Comparison of ENCODE assay signal across 2 cellular contexts in the genomic region with DNA sequence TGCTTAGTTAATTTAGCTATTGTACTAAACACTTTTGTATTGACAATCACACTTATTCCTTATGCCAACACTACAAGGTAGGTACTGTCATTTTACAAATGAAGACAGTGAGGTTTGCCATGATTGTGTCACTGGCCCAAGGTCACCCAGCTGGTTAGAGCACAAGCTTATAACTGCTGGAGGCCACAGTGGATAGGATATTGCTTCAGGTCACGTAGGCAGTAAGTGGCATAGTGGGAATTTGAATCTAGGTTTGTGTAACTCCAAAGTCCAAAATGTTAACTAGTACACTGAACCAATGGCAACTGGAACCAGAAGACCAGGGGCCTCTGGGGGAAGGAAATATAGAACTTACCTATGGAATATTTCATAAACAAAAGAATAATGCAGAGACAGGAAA.
TF ChIP-seq lines count a peak whose summit lies in the region.

No MANE protein-coding gene starts in this region.

TF ChIP-seq in GM23338, 12 proteins besides CTCF, POLR2A, EP300 and RAD21 (continued from another document):
- TF ChIP-seq, protein P1, sequence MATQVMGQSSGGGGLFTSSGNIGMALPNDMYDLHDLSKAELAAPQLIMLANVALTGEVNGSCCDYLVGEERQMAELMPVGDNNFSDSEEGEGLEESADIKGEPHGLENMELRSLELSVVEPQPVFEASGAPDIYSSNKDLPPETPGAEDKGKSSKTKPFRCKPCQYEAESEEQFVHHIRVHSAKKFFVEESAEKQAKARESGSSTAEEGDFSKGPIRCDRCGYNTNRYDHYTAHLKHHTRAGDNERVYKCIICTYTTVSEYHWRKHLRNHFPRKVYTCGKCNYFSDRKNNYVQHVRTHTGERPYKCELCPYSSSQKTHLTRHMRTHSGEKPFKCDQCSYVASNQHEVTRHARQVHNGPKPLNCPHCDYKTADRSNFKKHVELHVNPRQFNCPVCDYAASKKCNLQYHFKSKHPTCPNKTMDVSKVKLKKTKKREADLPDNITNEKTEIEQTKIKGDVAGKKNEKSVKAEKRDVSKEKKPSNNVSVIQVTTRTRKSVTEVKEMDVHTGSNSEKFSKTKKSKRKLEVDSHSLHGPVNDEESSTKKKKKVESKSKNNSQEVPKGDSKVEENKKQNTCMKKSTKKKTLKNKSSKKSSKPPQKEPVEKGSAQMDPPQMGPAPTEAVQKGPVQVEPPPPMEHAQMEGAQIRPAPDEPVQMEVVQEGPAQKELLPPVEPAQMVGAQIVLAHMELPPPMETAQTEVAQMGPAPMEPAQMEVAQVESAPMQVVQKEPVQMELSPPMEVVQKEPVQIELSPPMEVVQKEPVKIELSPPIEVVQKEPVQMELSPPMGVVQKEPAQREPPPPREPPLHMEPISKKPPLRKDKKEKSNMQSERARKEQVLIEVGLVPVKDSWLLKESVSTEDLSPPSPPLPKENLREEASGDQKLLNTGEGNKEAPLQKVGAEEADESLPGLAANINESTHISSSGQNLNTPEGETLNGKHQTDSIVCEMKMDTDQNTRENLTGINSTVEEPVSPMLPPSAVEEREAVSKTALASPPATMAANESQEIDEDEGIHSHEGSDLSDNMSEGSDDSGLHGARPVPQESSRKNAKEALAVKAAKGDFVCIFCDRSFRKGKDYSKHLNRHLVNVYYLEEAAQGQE (IDR thresholded peaks at IDR 0.05; ENCODE audit: unreplicated experiment): no peak
- TF ChIP-seq CREB1 (CRISPR knock-in tag; IDR thresholded peaks at IDR 0.05; ENCODE audit: low read depth) (no peak), ZNF331 (CRISPR knock-in tag; IDR thresholded peaks at IDR 0.05; ENCODE audit: low read depth) (no peak)
- TF ChIP-seq, protein P2, sequence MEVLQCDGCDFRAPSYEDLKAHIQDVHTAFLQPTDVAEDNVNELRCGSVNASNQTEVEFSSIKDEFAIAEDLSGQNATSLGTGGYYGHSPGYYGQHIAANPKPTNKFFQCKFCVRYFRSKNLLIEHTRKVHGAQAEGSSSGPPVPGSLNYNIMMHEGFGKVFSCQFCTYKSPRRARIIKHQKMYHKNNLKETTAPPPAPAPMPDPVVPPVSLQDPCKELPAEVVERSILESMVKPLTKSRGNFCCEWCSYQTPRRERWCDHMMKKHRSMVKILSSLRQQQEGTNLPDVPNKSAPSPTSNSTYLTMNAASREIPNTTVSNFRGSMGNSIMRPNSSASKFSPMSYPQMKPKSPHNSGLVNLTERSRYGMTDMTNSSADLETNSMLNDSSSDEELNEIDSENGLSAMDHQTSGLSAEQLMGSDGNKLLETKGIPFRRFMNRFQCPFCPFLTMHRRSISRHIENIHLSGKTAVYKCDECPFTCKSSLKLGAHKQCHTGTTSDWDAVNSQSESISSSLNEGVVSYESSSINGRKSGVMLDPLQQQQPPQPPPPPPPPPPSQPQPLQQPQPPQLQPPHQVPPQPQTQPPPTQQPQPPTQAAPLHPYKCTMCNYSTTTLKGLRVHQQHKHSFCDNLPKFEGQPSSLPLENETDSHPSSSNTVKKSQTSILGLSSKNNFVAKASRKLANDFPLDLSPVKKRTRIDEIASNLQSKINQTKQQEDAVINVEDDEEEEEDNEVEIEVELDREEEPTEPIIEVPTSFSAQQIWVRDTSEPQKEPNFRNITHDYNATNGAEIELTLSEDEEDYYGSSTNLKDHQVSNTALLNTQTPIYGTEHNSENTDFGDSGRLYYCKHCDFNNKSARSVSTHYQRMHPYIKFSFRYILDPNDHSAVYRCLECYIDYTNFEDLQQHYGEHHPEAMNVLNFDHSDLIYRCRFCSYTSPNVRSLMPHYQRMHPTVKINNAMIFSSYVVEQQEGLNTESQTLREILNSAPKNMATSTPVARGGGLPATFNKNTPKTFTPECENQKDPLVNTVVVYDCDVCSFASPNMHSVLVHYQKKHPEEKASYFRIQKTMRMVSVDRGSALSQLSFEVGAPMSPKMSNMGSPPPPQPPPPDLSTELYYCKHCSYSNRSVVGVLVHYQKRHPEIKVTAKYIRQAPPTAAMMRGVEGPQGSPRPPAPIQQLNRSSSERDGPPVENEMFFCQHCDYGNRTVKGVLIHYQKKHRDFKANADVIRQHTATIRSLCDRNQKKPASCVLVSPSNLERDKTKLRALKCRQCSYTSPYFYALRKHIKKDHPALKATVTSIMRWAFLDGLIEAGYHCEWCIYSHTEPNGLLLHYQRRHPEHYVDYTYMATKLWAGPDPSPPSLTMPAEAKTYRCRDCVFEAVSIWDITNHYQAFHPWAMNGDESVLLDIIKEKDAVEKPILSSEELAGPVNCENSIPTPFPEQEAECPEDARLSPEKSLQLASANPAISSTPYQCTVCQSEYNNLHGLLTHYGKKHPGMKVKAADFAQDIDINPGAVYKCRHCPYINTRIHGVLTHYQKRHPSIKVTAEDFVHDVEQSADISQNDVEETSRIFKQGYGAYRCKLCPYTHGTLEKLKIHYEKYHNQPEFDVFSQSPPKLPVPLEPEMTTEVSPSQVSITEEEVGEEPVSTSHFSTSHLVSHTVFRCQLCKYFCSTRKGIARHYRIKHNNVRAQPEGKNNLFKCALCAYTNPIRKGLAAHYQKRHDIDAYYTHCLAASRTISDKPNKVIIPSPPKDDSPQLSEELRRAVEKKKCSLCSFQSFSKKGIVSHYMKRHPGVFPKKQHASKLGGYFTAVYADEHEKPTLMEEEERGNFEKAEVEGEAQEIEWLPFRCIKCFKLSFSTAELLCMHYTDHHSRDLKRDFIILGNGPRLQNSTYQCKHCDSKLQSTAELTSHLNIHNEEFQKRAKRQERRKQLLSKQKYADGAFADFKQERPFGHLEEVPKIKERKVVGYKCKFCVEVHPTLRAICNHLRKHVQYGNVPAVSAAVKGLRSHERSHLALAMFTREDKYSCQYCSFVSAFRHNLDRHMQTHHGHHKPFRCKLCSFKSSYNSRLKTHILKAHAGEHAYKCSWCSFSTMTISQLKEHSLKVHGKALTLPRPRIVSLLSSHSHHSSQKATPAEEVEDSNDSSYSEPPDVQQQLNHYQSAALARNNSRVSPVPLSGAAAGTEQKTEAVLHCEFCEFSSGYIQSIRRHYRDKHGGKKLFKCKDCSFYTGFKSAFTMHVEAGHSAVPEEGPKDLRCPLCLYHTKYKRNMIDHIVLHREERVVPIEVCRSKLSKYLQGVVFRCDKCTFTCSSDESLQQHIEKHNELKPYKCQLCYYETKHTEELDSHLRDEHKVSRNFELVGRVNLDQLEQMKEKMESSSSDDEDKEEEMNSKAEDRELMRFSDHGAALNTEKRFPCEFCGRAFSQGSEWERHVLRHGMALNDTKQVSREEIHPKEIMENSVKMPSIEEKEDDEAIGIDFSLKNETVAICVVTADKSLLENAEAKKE (CRISPR knock-in tag; IDR thresholded peaks at IDR 0.05): no peak

TF ChIP-seq in HepG2, 621 proteins besides CTCF, POLR2A, EP300 and RAD21 (continued from another document and continues in another):
- TF ChIP-seq, protein P3, sequence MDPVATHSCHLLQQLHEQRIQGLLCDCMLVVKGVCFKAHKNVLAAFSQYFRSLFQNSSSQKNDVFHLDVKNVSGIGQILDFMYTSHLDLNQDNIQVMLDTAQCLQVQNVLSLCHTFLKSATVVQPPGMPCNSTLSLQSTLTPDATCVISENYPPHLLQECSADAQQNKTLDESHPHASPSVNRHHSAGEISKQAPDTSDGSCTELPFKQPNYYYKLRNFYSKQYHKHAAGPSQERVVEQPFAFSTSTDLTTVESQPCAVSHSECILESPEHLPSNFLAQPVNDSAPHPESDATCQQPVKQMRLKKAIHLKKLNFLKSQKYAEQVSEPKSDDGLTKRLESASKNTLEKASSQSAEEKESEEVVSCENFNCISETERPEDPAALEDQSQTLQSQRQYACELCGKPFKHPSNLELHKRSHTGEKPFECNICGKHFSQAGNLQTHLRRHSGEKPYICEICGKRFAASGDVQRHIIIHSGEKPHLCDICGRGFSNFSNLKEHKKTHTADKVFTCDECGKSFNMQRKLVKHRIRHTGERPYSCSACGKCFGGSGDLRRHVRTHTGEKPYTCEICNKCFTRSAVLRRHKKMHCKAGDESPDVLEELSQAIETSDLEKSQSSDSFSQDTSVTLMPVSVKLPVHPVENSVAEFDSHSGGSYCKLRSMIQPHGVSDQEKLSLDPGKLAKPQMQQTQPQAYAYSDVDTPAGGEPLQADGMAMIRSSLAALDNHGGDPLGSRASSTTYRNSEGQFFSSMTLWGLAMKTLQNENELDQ (CRISPR knock-in tag; IDR thresholded peaks at IDR 0.05; ENCODE audit: borderline replicate concordance): no peak
- peak; percentile 89 for TF ChIP-seq POGZ (CRISPR knock-in tag; IDR thresholded peaks at IDR 0.05)
- TF ChIP-seq, protein P4, sequence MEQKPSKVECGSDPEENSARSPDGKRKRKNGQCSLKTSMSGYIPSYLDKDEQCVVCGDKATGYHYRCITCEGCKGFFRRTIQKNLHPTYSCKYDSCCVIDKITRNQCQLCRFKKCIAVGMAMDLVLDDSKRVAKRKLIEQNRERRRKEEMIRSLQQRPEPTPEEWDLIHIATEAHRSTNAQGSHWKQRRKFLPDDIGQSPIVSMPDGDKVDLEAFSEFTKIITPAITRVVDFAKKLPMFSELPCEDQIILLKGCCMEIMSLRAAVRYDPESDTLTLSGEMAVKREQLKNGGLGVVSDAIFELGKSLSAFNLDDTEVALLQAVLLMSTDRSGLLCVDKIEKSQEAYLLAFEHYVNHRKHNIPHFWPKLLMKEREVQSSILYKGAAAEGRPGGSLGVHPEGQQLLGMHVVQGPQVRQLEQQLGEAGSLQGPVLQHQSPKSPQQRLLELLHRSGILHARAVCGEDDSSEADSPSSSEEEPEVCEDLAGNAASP (CRISPR knock-in tag; IDR thresholded peaks at IDR 0.05; ENCODE audit: borderline replicate concordance): no peak
- TF ChIP-seq, protein P5, sequence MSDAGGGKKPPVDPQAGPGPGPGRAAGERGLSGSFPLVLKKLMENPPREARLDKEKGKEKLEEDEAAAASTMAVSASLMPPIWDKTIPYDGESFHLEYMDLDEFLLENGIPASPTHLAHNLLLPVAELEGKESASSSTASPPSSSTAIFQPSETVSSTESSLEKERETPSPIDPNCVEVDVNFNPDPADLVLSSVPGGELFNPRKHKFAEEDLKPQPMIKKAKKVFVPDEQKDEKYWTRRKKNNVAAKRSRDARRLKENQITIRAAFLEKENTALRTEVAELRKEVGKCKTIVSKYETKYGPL (CRISPR knock-in tag; IDR thresholded peaks at IDR 0.05): no peak
- peak; percentile 65 for TF ChIP-seq PHF21A (CRISPR knock-in tag; IDR thresholded peaks at IDR 0.05)
- peak; percentile 65; the same call in 1 of the 2 replicates for TF ChIP-seq RXRB (CRISPR knock-in tag; IDR thresholded peaks at IDR 0.05; ENCODE audit: borderline replicate concordance)
- no peak for TF ChIP-seq ZNF547 (CRISPR knock-in tag; IDR thresholded peaks at IDR 0.05)
- no peak for TF ChIP-seq NR2F6 (IDR thresholded peaks at IDR 0.05)
- peak; percentile 47 for TF ChIP-seq NR2F6 (CRISPR knock-in tag; IDR thresholded peaks at IDR 0.05)
- peak; percentile 73 for TF ChIP-seq ZNF644 (CRISPR knock-in tag; IDR thresholded peaks at IDR 0.05; ENCODE audit: low read depth)
- no peak for TF ChIP-seq ZNF33A (CRISPR knock-in tag; IDR thresholded peaks at IDR 0.05; ENCODE audit: borderline replicate concordance)
- TF ChIP-seq ATM (IDR thresholded peaks at IDR 0.05; ENCODE audit: borderline replicate concordance): no peak
- peak; percentile 61 for TF ChIP-seq HNF4A (CRISPR knock-in tag; IDR thresholded peaks at IDR 0.05)
- peak; percentile 27; the same call in 1 of the 2 replicates for TF ChIP-seq MIER2 (CRISPR knock-in tag; IDR thresholded peaks at IDR 0.05)
- TF ChIP-seq LCORL (IDR thresholded peaks at IDR 0.05): no peak
- 0 out of 2 replicates have a peak, but pooled peaks have one; percentile 22 for TF ChIP-seq LCORL (CRISPR knock-in tag; IDR thresholded peaks at IDR 0.05)
- TF ChIP-seq RARA (CRISPR knock-in tag; IDR thresholded peaks at IDR 0.05): peak; percentile 40
- TF ChIP-seq ATF1 (CRISPR knock-in tag; IDR thresholded peaks at IDR 0.05): peak; percentile 51; the same call in 1 of the 2 replicates
- TF ChIP-seq, protein P6, sequence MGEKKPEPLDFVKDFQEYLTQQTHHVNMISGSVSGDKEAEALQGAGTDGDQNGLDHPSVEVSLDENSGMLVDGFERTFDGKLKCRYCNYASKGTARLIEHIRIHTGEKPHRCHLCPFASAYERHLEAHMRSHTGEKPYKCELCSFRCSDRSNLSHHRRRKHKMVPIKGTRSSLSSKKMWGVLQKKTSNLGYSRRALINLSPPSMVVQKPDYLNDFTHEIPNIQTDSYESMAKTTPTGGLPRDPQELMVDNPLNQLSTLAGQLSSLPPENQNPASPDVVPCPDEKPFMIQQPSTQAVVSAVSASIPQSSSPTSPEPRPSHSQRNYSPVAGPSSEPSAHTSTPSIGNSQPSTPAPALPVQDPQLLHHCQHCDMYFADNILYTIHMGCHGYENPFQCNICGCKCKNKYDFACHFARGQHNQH (CRISPR knock-in tag; IDR thresholded peaks at IDR 0.05): 0 out of 2 replicates have a peak, but pooled peaks have one; percentile 32
- TF ChIP-seq, protein P7, sequence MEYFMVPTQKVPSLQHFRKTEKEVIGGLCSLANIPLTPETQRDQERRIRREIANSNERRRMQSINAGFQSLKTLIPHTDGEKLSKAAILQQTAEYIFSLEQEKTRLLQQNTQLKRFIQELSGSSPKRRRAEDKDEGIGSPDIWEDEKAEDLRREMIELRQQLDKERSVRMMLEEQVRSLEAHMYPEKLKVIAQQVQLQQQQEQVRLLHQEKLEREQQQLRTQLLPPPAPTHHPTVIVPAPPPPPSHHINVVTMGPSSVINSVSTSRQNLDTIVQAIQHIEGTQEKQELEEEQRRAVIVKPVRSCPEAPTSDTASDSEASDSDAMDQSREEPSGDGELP (IDR thresholded peaks at IDR 0.05; ENCODE audit: borderline replicate concordance, low read depth): peak; percentile 78; the same call in 1 of the 2 replicates
- TF ChIP-seq ZNF264 (CRISPR knock-in tag; IDR thresholded peaks at IDR 0.05): peak; percentile 48; the same call in 1 of the 2 replicates
- TF ChIP-seq, protein P8, sequence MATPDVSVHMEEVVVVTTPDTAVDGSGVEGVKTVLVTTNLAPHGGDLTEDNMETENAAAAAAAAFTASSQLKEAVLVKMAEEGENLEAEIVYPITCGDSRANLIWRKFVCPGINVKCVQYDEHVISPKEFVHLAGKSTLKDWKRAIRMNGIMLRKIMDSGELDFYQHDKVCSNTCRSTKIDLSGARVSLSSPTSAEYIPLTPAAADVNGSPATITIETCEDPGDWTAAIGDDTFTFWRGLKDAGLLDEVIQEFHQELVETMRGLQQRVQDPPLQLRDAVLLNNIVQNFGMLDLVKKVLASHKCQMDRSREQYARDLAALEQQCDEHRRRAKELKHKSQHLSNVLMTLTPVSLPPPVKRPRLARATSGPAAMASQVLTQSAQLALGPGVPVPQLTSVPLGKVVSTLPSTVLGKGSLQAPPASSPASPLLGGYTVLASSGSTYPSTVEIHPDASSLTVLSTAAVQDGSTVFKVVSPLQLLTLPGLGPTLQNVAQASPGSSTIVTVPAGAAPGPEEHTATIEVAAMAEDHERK (CRISPR knock-in tag; IDR thresholded peaks at IDR 0.05; ENCODE audit: low read depth): no peak
